In the genomic region with DNA sequence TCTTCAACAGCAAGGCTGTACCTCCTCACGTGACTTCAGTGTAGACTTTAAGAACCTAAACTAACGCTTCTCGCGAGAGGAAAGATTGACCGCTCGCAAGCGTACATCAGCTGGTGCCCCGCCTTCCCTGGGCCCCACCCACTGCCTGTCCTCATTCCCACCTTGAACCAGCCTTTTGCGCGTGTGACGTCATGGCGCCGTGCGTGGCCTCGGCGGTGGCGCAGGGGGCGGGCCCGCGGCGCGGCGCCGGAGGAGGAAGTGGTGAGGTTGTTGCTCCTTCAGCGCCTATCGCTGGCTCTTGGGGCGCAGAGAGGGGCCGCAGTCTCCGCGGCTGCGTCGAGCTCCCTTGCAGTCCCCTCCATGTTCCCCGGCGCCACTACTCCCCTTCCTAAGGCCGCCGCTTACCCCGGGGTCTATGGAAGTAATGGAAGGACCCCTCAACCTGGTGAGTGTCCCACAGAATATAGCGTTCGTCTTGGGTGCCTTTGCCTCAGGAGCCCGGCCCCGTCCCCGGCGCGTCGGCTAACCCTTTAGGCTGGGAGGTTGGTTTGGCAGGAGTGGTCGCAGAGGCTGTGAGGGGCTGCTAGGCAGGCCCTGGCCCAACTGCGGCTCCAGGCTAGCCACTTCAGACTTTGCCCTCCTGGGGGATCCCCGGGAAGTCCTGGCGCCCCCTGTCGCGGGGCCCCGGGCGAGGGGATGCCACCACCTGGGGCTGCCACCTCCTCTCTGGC, we compare ENCODE assay signal across 7 cellular contexts.
DNase-seq lines count a peak whose midpoint lies in the region; ATAC-seq and TF ChIP-seq lines count a peak whose summit lies in the region.

Gene NRBF2 (plus strand): TSS at position 273 of the 731 bp plus-strand sequence. CDS start 143 bp downstream, at position 416.

- peak; percentile 49 for TF ChIP-seq CTCF in retinal pigment epithelial cell (conservative IDR thresholded peaks at IDR 0.05; ENCODE audit: low read depth, low read length)

- ATAC-seq in GM18508 (IDR thresholded peaks at IDR 0.05; ENCODE audit: insufficient read depth, unreplicated experiment) (peak; percentile 89), HG03025 (IDR thresholded peaks at IDR 0.05; ENCODE audit: low FRiP score, unreplicated experiment) (peak; percentile 97)

- peak within 1 kb of the TSS; percentile 96 for H3K4me3 ChIP-seq in retinal pigment epithelial cell (ENCODE audit: low read length)

- DNase-seq in NCI-H2029 treated with DMSO at 0.1 percent for 48 hours (lab: John Stamatoyannopoulos, UW) = peak; percentile 83
- peak; percentile 94 for DNase-seq in T-helper 9 cell
- peak; percentile 99 for DNase-seq in astrocyte of the hippocampus (ENCODE audit: low read depth, low spot score)
- peak; percentile 86 to 88 for DNase-seq in hippocampal formation (lab: John Stamatoyannopoulos, UW)
- peak; percentile 93 for DNase-seq in retinal pigment epithelial cell (ENCODE audit: low read depth)

Comparison
In these comparisons a context has a peak if more than half of its experiments do, and no peak if none do; other contexts are left out.
1. Peak in every context shown above with its lines: DNase-seq, ATAC-seq and H3K4me3 ChIP-seq.